ENCODE assay signal across 8 cellular contexts in genomic region chr11:64742087-64742939, GRCh38. TPM values are rescaled to one million over a fixed set of nuclear protein-coding genes. Genes with fewer than 3 reads are reported as not detected.
DNase-seq lines count a peak whose midpoint lies in the region; ATAC-seq, FAIRE-seq and TF ChIP-seq lines count a peak whose summit lies in the region.

No MANE protein-coding gene starts in this region.

- 5% methylated on average over 50 of the region's 59 CpGs for WGBS in K562 (ENCODE audit: insufficient coverage, low coverage, missing lambda C conversion rate)
- 21% methylated on average over 24 of the region's 59 CpGs for WGBS in HepG2 (ENCODE audit: low lambda C conversion rate)

- H3K9me1 ChIP-seq in K562 (ENCODE audit: control insufficient read depth, insufficient read depth, low read length) = no peaks in the 10 kb centered on the region

- TF ChIP-seq RAD21 in K562 (CRISPR knock-in tag; conservative IDR thresholded peaks at IDR 0.05 in 1 of 2, IDR thresholded peaks at IDR 0.05 in 1 of 2) (no peak), HepG2 (CRISPR knock-in tag; IDR thresholded peaks at IDR 0.05) (no peak)

- DNase-seq in ELF-1 (ENCODE audit: low read depth, low spot score) (peak; percentile 39), HuH-7.5 (ENCODE audit: low spot score) (peak; percentile 61), K562 (ENCODE audit: extremely low read depth in 1 of 4, low spot score in 3 of 4) (peak; percentile 61 to 72 (median 65)), HepG2 (ENCODE audit: low spot score) (no peak), tibial artery (no peak), D341Med (ENCODE audit: low spot score) (no peak)

- peaks cover 12 to 71% of the 10 kb centered on the region in 2 experiments; a peak in 3 of 5 replicates for H3K4me1 ChIP-seq in K562 (replicated peaks in 1 of 2; ENCODE audit: control insufficient read depth in 2 of 2, insufficient read depth in 2 of 2, low read length in 2 of 2)
- H3K4me1 ChIP-seq in HepG2 (ENCODE audit: insufficient read depth, low read length) = peaks cover 34% of the 10 kb centered on the region
- peaks cover 0 to 53% (median 36%) of the 10 kb centered on the region in 4 donors for H3K4me1 ChIP-seq in tibial artery

- H3K9ac ChIP-seq in K562 (ENCODE audit: insufficient read depth in 1 of 2, low read depth in 2 of 2, low read length in 2 of 2) (peak overlapping the region; percentile 21 to 90; a peak in 3 of 4 replicates), HepG2 (ENCODE audit: insufficient read depth, low read depth, low read length) (no peak overlapping the region)

- H3K27me3 ChIP-seq in K562 (ENCODE audit: control insufficient read depth in 2 of 2, insufficient read depth in 2 of 2, low read length in 2 of 2) (no peaks in the 10 kb centered on the region; a peak in 1 of 5 replicates), HepG2 (ENCODE audit: control insufficient read depth in 1 of 2, insufficient read depth in 2 of 2, low read length in 2 of 2) (peaks cover 14 to 76% of the 10 kb centered on the region in 2 experiments), tibial artery (no peaks in the 10 kb centered on the region)

- peak overlapping the region; percentile 54 for H3K4me3 ChIP-seq in K562
- peak overlapping the region; percentile 43 to 74 (median 59) for H3K4me3 ChIP-seq in HepG2 (replicated peaks in 1 of 3; ENCODE audit: insufficient read depth in 1 of 3, low read depth in 2 of 3, low read length in 3 of 3)
- peak overlapping the region; percentile 79 to 87 for H3K4me3 ChIP-seq in tibial artery

- in situ Hi-C loops in K562 (cut with MboI) (no loop called here), HepG2 (cut with HindIII; ENCODE audit: extremely low pct_ligation_motif_present, low pct_unique_long_range_greater_than_20kb) (no loop called here)

- TF ChIP-seq CTCF in K562 (IDR thresholded peaks at IDR 0.05 in 2 of 3, conservative IDR thresholded peaks at IDR 0.05 in 1 of 3; ENCODE audit: insufficient read depth in 2 of 3, low read depth in 1 of 3, low read length in 3 of 3) (no peak), HepG2 (CRISPR knock-in tag; IDR thresholded peaks at IDR 0.05) (no peak), tibial artery (IDR thresholded peaks at IDR 0.05) (no peak)

- peak overlapping the region; percentile 95 for H2AFZ ChIP-seq in K562 (ENCODE audit: low read depth, low read length)
- H2AFZ ChIP-seq in HepG2 (ENCODE audit: low read length) = no peak overlapping the region

- H3K36me3 ChIP-seq in K562 (ENCODE audit: control insufficient read depth, insufficient read depth, low read length) (no peaks in the 10 kb centered on the region), HepG2 (replicated peaks in 1 of 2; ENCODE audit: control insufficient read depth in 1 of 2, insufficient read depth in 2 of 2, low read length in 2 of 2) (no peaks in the 10 kb centered on the region), tibial artery (peaks cover 15 to 24% (median 19%) of the 10 kb centered on the region in 3 donors)

- H3K79me2 ChIP-seq in K562 (ENCODE audit: control insufficient read depth, insufficient read depth, low read length) (no peaks in the 10 kb centered on the region), HepG2 (ENCODE audit: insufficient read depth, low read length) (no peaks in the 10 kb centered on the region)

- TF ChIP-seq EP300 in K562 (IDR thresholded peaks at IDR 0.05; ENCODE audit: low read length) = no peak; the same call in 1 of the 2 replicates
- no peak for TF ChIP-seq EP300 in HepG2 (IDR thresholded peaks at IDR 0.05; ENCODE audit: low read depth in 2 of 2, low read length in 2 of 2)
- TF ChIP-seq EP300 in HepG2 (CRISPR knock-in tag; IDR thresholded peaks at IDR 0.05; ENCODE audit: borderline replicate concordance) = no peak

- no peak for TF ChIP-seq POLR2A in K562 (conservative IDR thresholded peaks at IDR 0.05)
- no peak for TF ChIP-seq POLR2A in HepG2 (IDR thresholded peaks at IDR 0.05; ENCODE audit: insufficient read depth in 1 of 2, low read depth in 2 of 2, low read length in 2 of 2)

- H3K4me2 ChIP-seq in K562 (ENCODE audit: insufficient read depth, low read length) (peak overlapping the region; percentile 77), HepG2 (ENCODE audit: low read depth, low read length) (peak overlapping the region; percentile 82)

- peak; percentile 19 for ATAC-seq in K562
- peak; percentile 29 for ATAC-seq in HepG2
- ATAC-seq in GM18511 (IDR thresholded peaks at IDR 0.05; ENCODE audit: unreplicated experiment) = no peak
- ATAC-seq in HG02678 (IDR thresholded peaks at IDR 0.05; ENCODE audit: unreplicated experiment) = no peak

- H4K20me1 ChIP-seq in K562 (replicated peaks; ENCODE audit: control insufficient read depth, insufficient read depth, low read length) = no peaks in the 10 kb centered on the region; the same call in 1 of the 2 replicates
- H4K20me1 ChIP-seq in HepG2 (ENCODE audit: insufficient read depth, low read length) = 0 out of 2 replicates have a peak, but pooled peaks cover 3% of the 10 kb centered on the region

- POLR2A ChIA-PET in K562 (lab: Yijun Ruan, JAX) = interaction anchor here (0.5 to 1.6 kb wide), 7 partner anchors 9 to 758 kb away, joined by 3 to 5 read pairs (median 3); partner anchors contain the start of gene SF1
- POLR2A ChIA-PET in HepG2 (lab: Yijun Ruan, JAX) = no interaction called here

- H3K9me3 ChIP-seq in K562 (replicated peaks; ENCODE audit: control insufficient read depth, insufficient read depth, low read depth, low read length) (no peaks in the 10 kb centered on the region), HepG2 (ENCODE audit: low read length) (no peaks in the 10 kb centered on the region), tibial artery (no peaks in the 10 kb centered on the region)

- FAIRE-seq in K562 (lab: Jason Lieb, UNC) (no peak), HepG2 (lab: Jason Lieb, UNC) (no peak)

- no peak overlapping the region for H3K27ac ChIP-seq in K562 (ENCODE audit: extremely low read depth, low read depth, low read length)
- H3K27ac ChIP-seq in HepG2 (ENCODE audit: extremely low read length, insufficient read depth, low read length) = no peak overlapping the region
- H3K27ac ChIP-seq in tibial artery = peak overlapping the region; percentile 92 to 97

- BruUV-seq in K562 (replicated peaks; lab: Mats Ljungman, UMichigan) (no TSS peak), HepG2 (replicated peaks; lab: Mats Ljungman, UMichigan) (no TSS peak)

- CTCF ChIA-PET in K562 (lab: Yijun Ruan, JAX; ENCODE audit: low intra/inter-chr PET ratio) = interaction anchor here (1.0 to 1.7 kb wide), 3 partner anchors 25 to 86 kb away, joined by 3 to 13 read pairs (median 4); no protein-coding TSS in a partner anchor
- CTCF ChIA-PET in HepG2 (lab: Yijun Ruan, JAX; ENCODE audit: low intra/inter-chr PET ratio, low total read pairs) = interaction anchor here (2.8 kb wide), 1 partner anchor 54 kb away, joined by 23 read pairs; no protein-coding TSS in a partner anchor

- intact Hi-C loops in K562 (cut with micrococcal nuclease) (loop anchor here (2.0 to 5.0 kb wide), 2 partner anchors 54 to 85 kb away; no protein-coding TSS in a partner anchor), HepG2 (cut with micrococcal nuclease; ENCODE audit: unreplicated experiment) (no loop called here), tibial artery (cut with DNase I; ENCODE audit: low total_unique reads) (no loop called here)

RNA-seq across cellular contexts. Expression of gene RASGRP2, which starts 1.6 kb away (rescaled TPM):
- 26.8 and 84.8 TPM in 2 replicates for total RNA-seq in K562 (2011; cell fraction: chromatin; rRNA removed; ENCODE audit: low replicate concordance)
- 33.2 and 45.9 TPM in 2 replicates for total RNA-seq in K562 (2011; cell fraction: nucleolus; rRNA removed)
- total RNA-seq in K562 (2011; cell fraction: nucleoplasm; rRNA removed) = 30.1 and 31.5 TPM in 2 replicates
- total RNA-seq in K562 (2014; rRNA removed) (10.8 and 12.3 TPM in 2 replicates), K562 (2014; rRNA removed; fragmentation: Illumina TruSeq; extraction: Trizol) (4.2 and 5.3 TPM in 2 replicates), K562 (2015; rRNA removed; fragmentation: Illumina TruSeq; extraction: Trizol) (4.1 and 5.0 TPM in 2 replicates), K562 (2021) (14.6 and 15.8 TPM in 2 replicates), HepG2 (2016; rRNA removed; fragmentation: Illumina TruSeq; extraction: Trizol) (not detected in 2 replicates)
- polyA plus RNA-seq in K562 (2011; rRNA removed) (15.7 and 16.6 TPM in 2 replicates), K562 (2014; fragmentation: Illumina TruSeq; extraction: Trizol) (5.5 and 6.3 TPM in 2 replicates), K562 (2014; fragmentation: Nextera tagmentation; extraction: Ambion mirVana) (1 to 10 TPM in 1 of 2 experiments, under 1 TPM in 1; 0.87 to 1.1 TPM), K562 (2014; rRNA removed) (15.8 and 22.7 TPM in 2 replicates), HepG2 (2011; rRNA removed) (0.18 and 0.61 TPM in 2 replicates)
- 13.8 and 38.4 TPM in 2 replicates for polyA plus RNA-seq in K562 (2011; cell fraction: cytosol; rRNA removed)
- polyA plus RNA-seq in K562 (2011; cell fraction: nucleus; rRNA removed) = 53.6 and 109 TPM in 2 replicates
- polyA plus RNA-seq in K562 (2012) = 19.5 and 23.1 TPM in 2 replicates
- polyA minus RNA-seq in K562 (2011; rRNA and poly(A)+ RNA removed) = 3.7 and 10.1 TPM in 2 replicates
- 12.1 and 13.2 TPM in 2 replicates for polyA minus RNA-seq in K562 (2011; cell fraction: cytosol; rRNA and poly(A)+ RNA removed)
- 16.0 and 20.5 TPM in 2 replicates for polyA minus RNA-seq in K562 (2011; cell fraction: nucleus; rRNA and poly(A)+ RNA removed)
- not detected in 2 replicates for total RNA-seq in HepG2 (2016; cell fraction: cytosol; rRNA removed; fragmentation: Illumina TruSeq; extraction: Trizol; ENCODE audit: low read depth)
- not detected in 2 replicates for total RNA-seq in HepG2 (2016; cell fraction: insoluble cytoplasmic fraction; rRNA removed; fragmentation: Illumina TruSeq; extraction: Trizol)
- total RNA-seq in HepG2 (2016; cell fraction: membrane; rRNA removed; fragmentation: Illumina TruSeq; extraction: Trizol) = not detected in 2 replicates
- not detected in 2 replicates for total RNA-seq in HepG2 (2016; cell fraction: nucleus; rRNA removed; fragmentation: Illumina TruSeq; extraction: Trizol)
- 0.23 TPM in 2 replicates for polyA plus RNA-seq in HepG2 (2011; cell fraction: cytosol; rRNA removed)
- polyA plus RNA-seq in HepG2 (2011; cell fraction: nucleus; rRNA removed) = 0.54 and 1.5 TPM in 2 replicates
- 0.38 TPM in 1 of 2 replicates, not detected in the other for polyA plus RNA-seq in HepG2 (2012)
- polyA plus RNA-seq in HepG2 (2016; cell fraction: cytosol; fragmentation: Illumina TruSeq; extraction: Trizol; ENCODE audit: low read depth) = 0.26 and 0.27 TPM in 2 replicates
- not detected in 2 replicates for polyA plus RNA-seq in HepG2 (2016; cell fraction: insoluble cytoplasmic fraction; fragmentation: Illumina TruSeq; extraction: Trizol; ENCODE audit: low read depth)
- polyA plus RNA-seq in HepG2 (2016; cell fraction: membrane; fragmentation: Illumina TruSeq; extraction: Trizol; ENCODE audit: low read depth) = 0.30 TPM in 1 of 2 replicates, not detected in the other
- not detected in 2 replicates for polyA plus RNA-seq in HepG2 (2016; cell fraction: nucleus; fragmentation: Illumina TruSeq; extraction: Trizol; ENCODE audit: insufficient read depth, low read depth)
- 0.28 TPM in 1 of 2 replicates, not detected in the other for polyA minus RNA-seq in HepG2 (2011; rRNA and poly(A)+ RNA removed; ENCODE audit: low replicate concordance)
- polyA minus RNA-seq in HepG2 (2011; cell fraction: cytosol; rRNA and poly(A)+ RNA removed) = not detected in 2 replicates
- not detected in 2 replicates for polyA minus RNA-seq in HepG2 (2011; cell fraction: nucleus; rRNA and poly(A)+ RNA removed)

RNA-seq across cellular contexts. Expression of gene PYGM, which starts 17.5 kb away (rescaled TPM):
- total RNA-seq in K562 (2011; cell fraction: chromatin; rRNA removed; ENCODE audit: low replicate concordance) = 3.2 and 8.8 TPM in 2 replicates
- total RNA-seq in K562 (2011; cell fraction: nucleolus; rRNA removed) = 2.1 and 2.3 TPM in 2 replicates
- 2.2 and 2.8 TPM in 2 replicates for total RNA-seq in K562 (2011; cell fraction: nucleoplasm; rRNA removed)
- total RNA-seq in K562 (2014; rRNA removed) = 0.65 and 1.5 TPM in 2 replicates
- 0.29 and 0.32 TPM in 2 replicates for total RNA-seq in K562 (2014; rRNA removed; fragmentation: Illumina TruSeq; extraction: Trizol)
- 0.33 and 0.60 TPM in 2 replicates for total RNA-seq in K562 (2015; rRNA removed; fragmentation: Illumina TruSeq; extraction: Trizol)
- 0.69 and 1.2 TPM in 2 replicates for total RNA-seq in K562 (2021)
- polyA plus RNA-seq in K562 (2011; rRNA removed) = 0.72 and 1.2 TPM in 2 replicates
- 0.59 and 1.3 TPM in 2 replicates for polyA plus RNA-seq in K562 (2011; cell fraction: cytosol; rRNA removed)
- polyA plus RNA-seq in K562 (2011; cell fraction: nucleus; rRNA removed) = 1.7 and 3.2 TPM in 2 replicates
- polyA plus RNA-seq in K562 (2012) = 0.68 and 0.82 TPM in 2 replicates
- 0.76 and 0.87 TPM in 2 replicates for polyA plus RNA-seq in K562 (2014; fragmentation: Illumina TruSeq; extraction: Trizol)
- under 1 TPM; 0.07 to 0.11 TPM for polyA plus RNA-seq in K562 (2014; fragmentation: Nextera tagmentation; extraction: Ambion mirVana)
- polyA plus RNA-seq in K562 (2014; rRNA removed) = 0.55 and 0.68 TPM in 2 replicates
- 0.42 and 0.53 TPM in 2 replicates for polyA minus RNA-seq in K562 (2011; rRNA and poly(A)+ RNA removed)
- 2.1 and 3.9 TPM in 2 replicates for polyA minus RNA-seq in K562 (2011; cell fraction: cytosol; rRNA and poly(A)+ RNA removed)
- 0.78 and 2.2 TPM in 2 replicates for polyA minus RNA-seq in K562 (2011; cell fraction: nucleus; rRNA and poly(A)+ RNA removed)
- 0.11 TPM in 1 of 2 replicates, not detected in the other for total RNA-seq in HepG2 (2016; rRNA removed; fragmentation: Illumina TruSeq; extraction: Trizol)
- total RNA-seq in HepG2 (2016; cell fraction: cytosol; rRNA removed; fragmentation: Illumina TruSeq; extraction: Trizol; ENCODE audit: low read depth) = not detected in 2 replicates
- total RNA-seq in HepG2 (2016; cell fraction: insoluble cytoplasmic fraction; rRNA removed; fragmentation: Illumina TruSeq; extraction: Trizol) = 0.06 TPM in 1 of 2 replicates, not detected in the other
- not detected in 2 replicates for total RNA-seq in HepG2 (2016; cell fraction: membrane; rRNA removed; fragmentation: Illumina TruSeq; extraction: Trizol)
- 0.13 and 0.16 TPM in 2 replicates for total RNA-seq in HepG2 (2016; cell fraction: nucleus; rRNA removed; fragmentation: Illumina TruSeq; extraction: Trizol)
- polyA plus RNA-seq in HepG2 (2011; rRNA removed) = 0.12 and 0.13 TPM in 2 replicates
- polyA plus RNA-seq in HepG2 (2011; cell fraction: cytosol; rRNA removed) = 0.08 and 0.09 TPM in 2 replicates
- 0.31 and 0.51 TPM in 2 replicates for polyA plus RNA-seq in HepG2 (2011; cell fraction: nucleus; rRNA removed)
- polyA plus RNA-seq in HepG2 (2012) = 0.19 and 0.24 TPM in 2 replicates
- polyA plus RNA-seq in HepG2 (2016; cell fraction: cytosol; fragmentation: Illumina TruSeq; extraction: Trizol; ENCODE audit: low read depth) = not detected in 2 replicates
- not detected in 2 replicates for polyA plus RNA-seq in HepG2 (2016; cell fraction: insoluble cytoplasmic fraction; fragmentation: Illumina TruSeq; extraction: Trizol; ENCODE audit: low read depth)
- not detected in 2 replicates for polyA plus RNA-seq in HepG2 (2016; cell fraction: membrane; fragmentation: Illumina TruSeq; extraction: Trizol; ENCODE audit: low read depth)
- polyA plus RNA-seq in HepG2 (2016; cell fraction: nucleus; fragmentation: Illumina TruSeq; extraction: Trizol; ENCODE audit: insufficient read depth, low read depth) = not detected in 2 replicates
- 0.68 and 0.84 TPM in 2 replicates for polyA minus RNA-seq in HepG2 (2011; rRNA and poly(A)+ RNA removed; ENCODE audit: low replicate concordance)
- polyA minus RNA-seq in HepG2 (2011; cell fraction: cytosol; rRNA and poly(A)+ RNA removed) = 0.26 TPM in 1 of 2 replicates, not detected in the other
- 0.62 and 0.77 TPM in 2 replicates for polyA minus RNA-seq in HepG2 (2011; cell fraction: nucleus; rRNA and poly(A)+ RNA removed)

RNA-seq across cellular contexts. Expression of gene NRXN2, which starts 19.3 kb away (rescaled TPM):
- total RNA-seq in K562 (2011; cell fraction: chromatin; rRNA removed; ENCODE audit: low replicate concordance) = 0.81 and 1.7 TPM in 2 replicates
- 2.2 and 2.4 TPM in 2 replicates for total RNA-seq in K562 (2011; cell fraction: nucleolus; rRNA removed)
- total RNA-seq in K562 (2011; cell fraction: nucleoplasm; rRNA removed) = 1.5 and 2.8 TPM in 2 replicates
- total RNA-seq in K562 (2014; rRNA removed) = 0.45 and 0.53 TPM in 2 replicates
- not detected in 2 replicates for total RNA-seq in K562 (2014; rRNA removed; fragmentation: Illumina TruSeq; extraction: Trizol)
- 0.11 TPM in 1 of 2 replicates, not detected in the other for total RNA-seq in K562 (2015; rRNA removed; fragmentation: Illumina TruSeq; extraction: Trizol)
- total RNA-seq in K562 (2021) = 0.47 and 0.69 TPM in 2 replicates
- polyA plus RNA-seq in K562 (2011; rRNA removed) = 0.15 and 0.18 TPM in 2 replicates
- polyA plus RNA-seq in K562 (2011; cell fraction: cytosol; rRNA removed) = 0.09 and 1.3 TPM in 2 replicates
- 0.70 and 0.88 TPM in 2 replicates for polyA plus RNA-seq in K562 (2011; cell fraction: nucleus; rRNA removed)
- 0.33 and 0.36 TPM in 2 replicates for polyA plus RNA-seq in K562 (2012)
- 0.07 and 0.08 TPM in 2 replicates for polyA plus RNA-seq in K562 (2014; fragmentation: Illumina TruSeq; extraction: Trizol)
- not detected for polyA plus RNA-seq in K562 (2014; fragmentation: Nextera tagmentation; extraction: Ambion mirVana)
- polyA plus RNA-seq in K562 (2014; rRNA removed) = 0.12 TPM in 1 of 2 replicates, not detected in the other
- 0.09 and 0.53 TPM in 2 replicates for polyA minus RNA-seq in K562 (2011; rRNA and poly(A)+ RNA removed)
- 3.1 TPM in 1 of 2 replicates, not detected in the other for polyA minus RNA-seq in K562 (2011; cell fraction: cytosol; rRNA and poly(A)+ RNA removed)
- polyA minus RNA-seq in K562 (2011; cell fraction: nucleus; rRNA and poly(A)+ RNA removed) = 1.3 and 1.7 TPM in 2 replicates
- total RNA-seq in HepG2 (2016; rRNA removed; fragmentation: Illumina TruSeq; extraction: Trizol) = not detected in 2 replicates
- not detected in 2 replicates for total RNA-seq in HepG2 (2016; cell fraction: cytosol; rRNA removed; fragmentation: Illumina TruSeq; extraction: Trizol; ENCODE audit: low read depth)
- not detected in 2 replicates for total RNA-seq in HepG2 (2016; cell fraction: insoluble cytoplasmic fraction; rRNA removed; fragmentation: Illumina TruSeq; extraction: Trizol)
- not detected in 2 replicates for total RNA-seq in HepG2 (2016; cell fraction: membrane; rRNA removed; fragmentation: Illumina TruSeq; extraction: Trizol)
- not detected in 2 replicates for total RNA-seq in HepG2 (2016; cell fraction: nucleus; rRNA removed; fragmentation: Illumina TruSeq; extraction: Trizol)
- polyA plus RNA-seq in HepG2 (2011; rRNA removed) = 0.03 TPM in 1 of 2 replicates, not detected in the other
- polyA plus RNA-seq in HepG2 (2011; cell fraction: cytosol; rRNA removed) = 0.08 and 0.14 TPM in 2 replicates
- polyA plus RNA-seq in HepG2 (2011; cell fraction: nucleus; rRNA removed) = 0.13 TPM in 1 of 2 replicates, not detected in the other
- polyA plus RNA-seq in HepG2 (2012) = 0.32 and 0.42 TPM in 2 replicates
- not detected in 2 replicates for polyA plus RNA-seq in HepG2 (2016; cell fraction: cytosol; fragmentation: Illumina TruSeq; extraction: Trizol; ENCODE audit: low read depth)
- polyA plus RNA-seq in HepG2 (2016; cell fraction: insoluble cytoplasmic fraction; fragmentation: Illumina TruSeq; extraction: Trizol; ENCODE audit: low read depth) = 0.07 TPM in 1 of 2 replicates, not detected in the other
- not detected in 2 replicates for polyA plus RNA-seq in HepG2 (2016; cell fraction: membrane; fragmentation: Illumina TruSeq; extraction: Trizol; ENCODE audit: low read depth)
- polyA plus RNA-seq in HepG2 (2016; cell fraction: nucleus; fragmentation: Illumina TruSeq; extraction: Trizol; ENCODE audit: insufficient read depth, low read depth) = not detected in 2 replicates
- polyA minus RNA-seq in HepG2 (2011; rRNA and poly(A)+ RNA removed; ENCODE audit: low replicate concordance) = 1.9 TPM in 1 of 2 replicates, not detected in the other
- polyA minus RNA-seq in HepG2 (2011; cell fraction: cytosol; rRNA and poly(A)+ RNA removed) = not detected in 2 replicates
- not detected in 2 replicates for polyA minus RNA-seq in HepG2 (2011; cell fraction: nucleus; rRNA and poly(A)+ RNA removed)

RNA-seq across cellular contexts. Expression of gene SF1, which starts 36.0 kb away (rescaled TPM):
- total RNA-seq in K562 (2011; cell fraction: chromatin; rRNA removed; ENCODE audit: low replicate concordance) = 535 and 698 TPM in 2 replicates
- 252 and 253 TPM in 2 replicates for total RNA-seq in K562 (2011; cell fraction: nucleolus; rRNA removed)
- 451 and 617 TPM in 2 replicates for total RNA-seq in K562 (2011; cell fraction: nucleoplasm; rRNA removed)
- total RNA-seq in K562 (2014; rRNA removed) (141 and 158 TPM in 2 replicates), K562 (2014; rRNA removed; fragmentation: Illumina TruSeq; extraction: Trizol) (111 and 122 TPM in 2 replicates), K562 (2015; rRNA removed; fragmentation: Illumina TruSeq; extraction: Trizol) (78.3 and 84.0 TPM in 2 replicates), K562 (2021) (295 and 334 TPM in 2 replicates), HepG2 (2016; rRNA removed; fragmentation: Illumina TruSeq; extraction: Trizol) (42.5 and 70.4 TPM in 2 replicates)
- polyA plus RNA-seq in K562 (2011; rRNA removed) (64.3 and 88.2 TPM in 2 replicates), K562 (2014; fragmentation: Illumina TruSeq; extraction: Trizol) (207 and 244 TPM in 2 replicates), K562 (2014; fragmentation: Nextera tagmentation; extraction: Ambion mirVana) (10 to 100 TPM; 13.1 to 14.0 TPM), K562 (2014; rRNA removed) (123 and 131 TPM in 2 replicates), HepG2 (2011; rRNA removed) (51.9 and 55.5 TPM in 2 replicates)
- 38.0 and 43.0 TPM in 2 replicates for polyA plus RNA-seq in K562 (2011; cell fraction: cytosol; rRNA removed)
- 224 and 275 TPM in 2 replicates for polyA plus RNA-seq in K562 (2011; cell fraction: nucleus; rRNA removed)
- 197 and 225 TPM in 2 replicates for polyA plus RNA-seq in K562 (2012)
- polyA minus RNA-seq in K562 (2011; rRNA and poly(A)+ RNA removed) = 94.0 and 130 TPM in 2 replicates
- 61.7 and 83.6 TPM in 2 replicates for polyA minus RNA-seq in K562 (2011; cell fraction: cytosol; rRNA and poly(A)+ RNA removed)
- 141 and 236 TPM in 2 replicates for polyA minus RNA-seq in K562 (2011; cell fraction: nucleus; rRNA and poly(A)+ RNA removed)
- 16.0 and 19.1 TPM in 2 replicates for total RNA-seq in HepG2 (2016; cell fraction: cytosol; rRNA removed; fragmentation: Illumina TruSeq; extraction: Trizol; ENCODE audit: low read depth)
- 36.1 and 70.7 TPM in 2 replicates for total RNA-seq in HepG2 (2016; cell fraction: insoluble cytoplasmic fraction; rRNA removed; fragmentation: Illumina TruSeq; extraction: Trizol)
- 45.9 and 46.6 TPM in 2 replicates for total RNA-seq in HepG2 (2016; cell fraction: membrane; rRNA removed; fragmentation: Illumina TruSeq; extraction: Trizol)
- total RNA-seq in HepG2 (2016; cell fraction: nucleus; rRNA removed; fragmentation: Illumina TruSeq; extraction: Trizol) = 163 and 180 TPM in 2 replicates
- 14.3 and 16.0 TPM in 2 replicates for polyA plus RNA-seq in HepG2 (2011; cell fraction: cytosol; rRNA removed)
- 223 and 237 TPM in 2 replicates for polyA plus RNA-seq in HepG2 (2011; cell fraction: nucleus; rRNA removed)
- 130 and 151 TPM in 2 replicates for polyA plus RNA-seq in HepG2 (2012)
- polyA plus RNA-seq in HepG2 (2016; cell fraction: cytosol; fragmentation: Illumina TruSeq; extraction: Trizol; ENCODE audit: low read depth) = 30.5 and 31.3 TPM in 2 replicates
- polyA plus RNA-seq in HepG2 (2016; cell fraction: insoluble cytoplasmic fraction; fragmentation: Illumina TruSeq; extraction: Trizol; ENCODE audit: low read depth) = 93.3 and 132 TPM in 2 replicates
- 63.8 and 66.4 TPM in 2 replicates for polyA plus RNA-seq in HepG2 (2016; cell fraction: membrane; fragmentation: Illumina TruSeq; extraction: Trizol; ENCODE audit: low read depth)
- polyA plus RNA-seq in HepG2 (2016; cell fraction: nucleus; fragmentation: Illumina TruSeq; extraction: Trizol; ENCODE audit: insufficient read depth, low read depth) = 426 and 461 TPM in 2 replicates
- polyA minus RNA-seq in HepG2 (2011; rRNA and poly(A)+ RNA removed; ENCODE audit: low replicate concordance) = 77.9 and 101 TPM in 2 replicates
- 31.1 and 32.0 TPM in 2 replicates for polyA minus RNA-seq in HepG2 (2011; cell fraction: cytosol; rRNA and poly(A)+ RNA removed)
- 297 and 338 TPM in 2 replicates for polyA minus RNA-seq in HepG2 (2011; cell fraction: nucleus; rRNA and poly(A)+ RNA removed)

Comparison
In these comparisons a context has a peak if more than half of its experiments do, and no peak if none do; other contexts are left out.
1. DNase-seq: peak in ELF-1 (single experiment), HuH-7.5 (single experiment) and K562 (4 of 4); none in HepG2 (single experiment), tibial artery (0 of 2) and D341Med (single experiment).
2. ATAC-seq: peak in K562 (single experiment) and HepG2 (single experiment); none in GM18511 (single experiment) and HG02678 (single experiment).
3. H3K27ac ChIP-seq: peak in tibial artery (2 of 2); none in K562 (single experiment) and HepG2 (single experiment).
4. Peak in every context shown above with its lines, with median percentiles within 50 percentile points of each other: H3K4me3 ChIP-seq.